ENCODE assay signal across 19 cellular contexts in genomic region chr12:63093711-63094110, GRCh38. TPM values are rescaled to one million over a fixed set of nuclear protein-coding genes. Genes with fewer than 3 reads are reported as not detected.
DNase-seq lines count a peak whose midpoint lies in the region; TF ChIP-seq lines count a peak whose summit lies in the region.
"Had no signal": no experiment of that assay in that cellular context is flagged by ENCODE, and none has a peak within 500 bp of the region (broad histone marks: within the 10 kb centered on the region; RNA-seq: fewer than 3 reads in every experiment).

No MANE protein-coding gene starts in this region.

- no peak overlapping the region for H3K27ac ChIP-seq in HEK293 (ENCODE audit: extremely low read depth, low read depth, low read length)
- H3K27ac ChIP-seq: BLaER1 had no signal

- POLR2A ChIA-PET in HEK293 (lab: Yijun Ruan, JAX): no interaction called here

- peak; percentile 68 for DNase-seq in amniotic epithelial cell (ENCODE audit: low read depth)
- peak; percentile 27 for DNase-seq in kidney glomerular epithelial cell (lab: John Stamatoyannopoulos, UW)
- DNase-seq in NCI-H748 treated with DMSO at 0.1 percent for 48 hours (lab: John Stamatoyannopoulos, UW): no peak
- no peak for DNase-seq in DMS114 treated with DMSO at 0.1 percent for 48 hours (lab: John Stamatoyannopoulos, UW; ENCODE audit: unreplicated experiment)
- no peak for DNase-seq in MV-4-11 (lab: John Stamatoyannopoulos, UW)
- no peak for DNase-seq in HT-29 (ENCODE audit: low spot score)
- DNase-seq: Caco-2; CD4-positive, alpha-beta T cell; DMS 273 treated with DMSO at 0.1 percent for 48 hours; Kasumi-1; MM.1S; NCI-H1092; NCI-H1436 treated with DMSO at 0.1 percent for 48 hours; NCI-H1930; NCI-H69 had no signal

- H3K4me3 ChIP-seq in HEK293 (ENCODE audit: low read depth, low read length): no peak overlapping the region
- H3K4me3 ChIP-seq: BLaER1, HAP-1 had no signal

- CTCF ChIA-PET in HEK293 (lab: Yijun Ruan, JAX): interaction anchor here (0.5 to 1.5 kb wide), 4 partner anchors 9 to 266 kb away, joined by 3 to 6 read pairs (median 3); partner anchors contain the start of gene AVPR1A

- no peaks in the 10 kb centered on the region for H3K9me3 ChIP-seq in HEK293 (ENCODE audit: control insufficient read depth, insufficient read depth, low read depth, low read length)
- H3K9me3 ChIP-seq: BLaER1, Caco-2, HAP-1 had no signal

- H3K36me3 ChIP-seq in HEK293 (ENCODE audit: control insufficient read depth in 2 of 2, insufficient read depth in 1 of 2, low read length in 2 of 2): no peaks in the 10 kb centered on the region
- H3K36me3 ChIP-seq: BLaER1, HAP-1 had no signal

- H3K4me1 ChIP-seq in HEK293 (ENCODE audit: control insufficient read depth, insufficient read depth, low read length): no peaks in the 10 kb centered on the region
- H3K4me1 ChIP-seq: BLaER1, Caco-2, HAP-1 had no signal

- TF ChIP-seq CTCF in HEK293 (tag by site-specific recombination; IDR thresholded peaks at IDR 0.05): no peak

TF ChIP-seq in HEK293, 187 proteins besides CTCF, POLR2A, EP300 and RAD21:
- no peak for TF ChIP-seq ZSCAN16 (tag by site-specific recombination; IDR thresholded peaks at IDR 0.05)
- peak; percentile 51; the same call in 1 of the 2 replicates for TF ChIP-seq ZBTB17 (tag by site-specific recombination; IDR thresholded peaks at IDR 0.05)

RNA-seq across cellular contexts. Expression of gene AVPR1A, which starts 57.3 kb away (rescaled TPM):
- not detected in 2 replicates for total RNA-seq in HT-29 (2014; rRNA removed; shearing (Covaris generic))
- total RNA-seq: Caco-2; CD4-positive, alpha-beta T cell; NCI-H460 had no signal

Comparison
In these comparisons a context has a peak if more than half of its experiments do, and no peak if none do; other contexts are left out.
1. DNase-seq: peak in amniotic epithelial cell (single experiment) and kidney glomerular epithelial cell (single experiment); none in NCI-H748 treated with DMSO at 0.1 percent for 48 hours (single experiment), DMS114 treated with DMSO at 0.1 percent for 48 hours (single experiment), MV-4-11 (single experiment) and HT-29 (single experiment).